Comparison of ENCODE assay signal across 1 cellular context in the genomic region with DNA sequence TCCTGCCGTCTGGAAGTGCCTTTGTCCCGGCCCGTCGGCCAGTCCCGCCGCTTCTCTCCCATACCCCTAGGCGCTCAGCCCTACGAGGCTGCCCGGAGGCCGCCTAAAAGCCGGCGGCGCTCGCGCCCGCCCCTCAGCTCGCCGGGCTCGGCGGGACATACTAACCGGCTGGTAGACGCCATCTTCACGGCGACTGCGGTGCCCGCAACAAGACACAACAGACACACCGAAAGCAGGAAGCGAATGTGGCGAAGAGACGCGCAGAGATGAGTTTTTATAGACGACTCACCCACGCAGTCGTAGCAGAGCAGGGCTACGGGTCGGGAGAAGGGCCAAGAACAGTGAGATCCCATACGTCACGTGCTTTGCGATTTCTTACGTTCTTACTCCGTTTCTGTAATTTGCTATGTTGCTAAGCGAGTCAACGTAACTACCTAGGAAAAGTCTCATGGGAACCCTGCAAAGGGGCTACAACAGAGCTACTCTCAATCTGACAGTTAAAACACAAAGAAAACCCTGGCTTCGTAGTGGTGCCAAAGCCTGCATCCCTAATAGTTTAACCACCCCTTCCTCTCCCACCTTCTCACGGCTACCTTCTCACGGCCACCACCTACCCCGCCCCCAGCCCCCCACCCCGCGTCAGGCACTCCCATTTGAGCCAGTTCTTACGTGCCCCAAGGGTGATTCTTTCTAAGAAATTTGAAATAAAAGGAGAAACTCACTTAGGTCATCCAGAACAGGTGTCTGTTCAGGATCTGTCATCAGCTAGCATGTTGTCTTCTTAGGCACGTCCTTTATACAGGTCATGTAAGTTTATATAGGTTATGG.
A peak's percentile ranks its signal among the peaks of the same experiment; 100 is the strongest.
TF ChIP-seq lines count a peak whose summit lies in the region.

TSS of gene GTF2B (minus strand) at position 250 of the 828 bp plus-strand sequence. CDS start at position 182, 68 bp downstream.

TF ChIP-seq in HepG2, 621 proteins besides CTCF, POLR2A, EP300 and RAD21 (continued from another document and continues in another):
- TF ChIP-seq FOXC1 (CRISPR knock-in tag; IDR thresholded peaks at IDR 0.05; ENCODE audit: borderline replicate concordance) = peak; percentile 85
- no peak for TF ChIP-seq RORA (CRISPR knock-in tag; IDR thresholded peaks at IDR 0.05)
- peak; percentile 68; the same call in 1 of the 2 replicates for TF ChIP-seq HES4 (CRISPR knock-in tag; IDR thresholded peaks at IDR 0.05; ENCODE audit: borderline replicate concordance)
- no peak for TF ChIP-seq ZNF382 (CRISPR knock-in tag; IDR thresholded peaks at IDR 0.05; ENCODE audit: borderline replicate concordance)
- TF ChIP-seq TCF7 (IDR thresholded peaks at IDR 0.05; ENCODE audit: low read depth) = no peak
- TF ChIP-seq, protein P1, sequence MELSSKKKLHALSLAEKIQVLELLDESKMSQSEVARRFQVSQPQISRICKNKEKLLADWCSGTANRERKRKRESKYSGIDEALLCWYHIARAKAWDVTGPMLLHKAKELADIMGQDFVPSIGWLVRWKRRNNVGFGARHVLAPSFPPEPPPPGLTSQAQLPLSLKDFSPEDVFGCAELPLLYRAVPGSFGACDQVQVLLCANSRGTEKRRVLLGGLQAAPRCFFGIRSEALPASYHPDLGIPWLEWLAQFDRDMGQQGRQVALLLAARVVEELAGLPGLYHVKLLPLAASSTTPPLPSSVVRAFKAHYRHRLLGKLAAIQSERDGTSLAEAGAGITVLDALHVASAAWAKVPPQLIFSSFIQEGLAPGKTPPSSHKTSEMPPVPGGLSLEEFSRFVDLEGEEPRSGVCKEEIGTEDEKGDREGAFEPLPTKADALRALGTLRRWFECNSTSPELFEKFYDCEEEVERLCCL (CRISPR knock-in tag; IDR thresholded peaks at IDR 0.05; ENCODE audit: borderline replicate concordance) = no peak
- no peak for TF ChIP-seq CENPBD1 (CRISPR knock-in tag; IDR thresholded peaks at IDR 0.05; ENCODE audit: borderline replicate concordance, low read depth)
- peak; percentile 69; the same call in 1 of the 2 replicates for TF ChIP-seq ZNF556 (CRISPR knock-in tag; IDR thresholded peaks at IDR 0.05; ENCODE audit: borderline replicate concordance)
- TF ChIP-seq ZNF468 (CRISPR knock-in tag; IDR thresholded peaks at IDR 0.05) = no peak
- 0 out of 2 replicates have a peak, but pooled peaks have one; percentile 45 for TF ChIP-seq ZNF572 (CRISPR knock-in tag; IDR thresholded peaks at IDR 0.05)
- TF ChIP-seq ISL2 (CRISPR knock-in tag; IDR thresholded peaks at IDR 0.05) = peak; percentile 80; the same call in 1 of the 2 replicates
- TF ChIP-seq CHD4 (IDR thresholded peaks at IDR 0.05; ENCODE audit: borderline replicate concordance, low read length) = no peak
- TF ChIP-seq ATF3 (CRISPR knock-in tag; IDR thresholded peaks at IDR 0.05) = peak; percentile 53; the same call in 1 of the 2 replicates
- no peak for TF ChIP-seq MTA3 (CRISPR knock-in tag; IDR thresholded peaks at IDR 0.05)
- no peak for TF ChIP-seq ZFP62 (CRISPR knock-in tag; IDR thresholded peaks at IDR 0.05)
- TF ChIP-seq ZNF530 (CRISPR knock-in tag; IDR thresholded peaks at IDR 0.05; ENCODE audit: low read depth) = no peak
- TF ChIP-seq LCORL (IDR thresholded peaks at IDR 0.05) = no peak
- TF ChIP-seq LCORL (CRISPR knock-in tag; IDR thresholded peaks at IDR 0.05) = peak; percentile 67
- TF ChIP-seq FOXO1 (CRISPR knock-in tag; IDR thresholded peaks at IDR 0.05) = peak; percentile 15; the same call in 1 of the 2 replicates
- TF ChIP-seq ZIK1 (CRISPR knock-in tag; IDR thresholded peaks at IDR 0.05; ENCODE audit: borderline replicate concordance, low read depth) = 0 out of 2 replicates have a peak, but pooled peaks have one; percentile 36
- peak; percentile 52; the same call in 1 of the 2 replicates for TF ChIP-seq ZSCAN25 (CRISPR knock-in tag; IDR thresholded peaks at IDR 0.05)
- TF ChIP-seq MTA1 (CRISPR knock-in tag; IDR thresholded peaks at IDR 0.05; ENCODE audit: borderline replicate concordance) = peak; percentile 69; the same call in 1 of the 2 replicates
- TF ChIP-seq LRRFIP1 (CRISPR knock-in tag; conservative IDR thresholded peaks at IDR 0.05) = no peak
- TF ChIP-seq SUZ12 (IDR thresholded peaks at IDR 0.05; ENCODE audit: low read depth, low read length) = no peak
- TF ChIP-seq, protein P2, sequence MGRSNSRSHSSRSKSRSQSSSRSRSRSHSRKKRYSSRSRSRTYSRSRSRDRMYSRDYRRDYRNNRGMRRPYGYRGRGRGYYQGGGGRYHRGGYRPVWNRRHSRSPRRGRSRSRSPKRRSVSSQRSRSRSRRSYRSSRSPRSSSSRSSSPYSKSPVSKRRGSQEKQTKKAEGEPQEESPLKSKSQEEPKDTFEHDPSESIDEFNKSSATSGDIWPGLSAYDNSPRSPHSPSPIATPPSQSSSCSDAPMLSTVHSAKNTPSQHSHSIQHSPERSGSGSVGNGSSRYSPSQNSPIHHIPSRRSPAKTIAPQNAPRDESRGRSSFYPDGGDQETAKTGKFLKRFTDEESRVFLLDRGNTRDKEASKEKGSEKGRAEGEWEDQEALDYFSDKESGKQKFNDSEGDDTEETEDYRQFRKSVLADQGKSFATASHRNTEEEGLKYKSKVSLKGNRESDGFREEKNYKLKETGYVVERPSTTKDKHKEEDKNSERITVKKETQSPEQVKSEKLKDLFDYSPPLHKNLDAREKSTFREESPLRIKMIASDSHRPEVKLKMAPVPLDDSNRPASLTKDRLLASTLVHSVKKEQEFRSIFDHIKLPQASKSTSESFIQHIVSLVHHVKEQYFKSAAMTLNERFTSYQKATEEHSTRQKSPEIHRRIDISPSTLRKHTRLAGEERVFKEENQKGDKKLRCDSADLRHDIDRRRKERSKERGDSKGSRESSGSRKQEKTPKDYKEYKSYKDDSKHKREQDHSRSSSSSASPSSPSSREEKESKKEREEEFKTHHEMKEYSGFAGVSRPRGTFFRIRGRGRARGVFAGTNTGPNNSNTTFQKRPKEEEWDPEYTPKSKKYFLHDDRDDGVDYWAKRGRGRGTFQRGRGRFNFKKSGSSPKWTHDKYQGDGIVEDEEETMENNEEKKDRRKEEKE (IDR thresholded peaks at IDR 0.05) = no peak
- no peak for TF ChIP-seq MAZ (IDR thresholded peaks at IDR 0.05; ENCODE audit: borderline replicate concordance, low read depth, low read length)
- TF ChIP-seq MAZ (CRISPR knock-in tag; IDR thresholded peaks at IDR 0.05; ENCODE audit: low read depth) = peak; percentile 52; the same call in 1 of the 2 replicates
- TF ChIP-seq, protein P3, sequence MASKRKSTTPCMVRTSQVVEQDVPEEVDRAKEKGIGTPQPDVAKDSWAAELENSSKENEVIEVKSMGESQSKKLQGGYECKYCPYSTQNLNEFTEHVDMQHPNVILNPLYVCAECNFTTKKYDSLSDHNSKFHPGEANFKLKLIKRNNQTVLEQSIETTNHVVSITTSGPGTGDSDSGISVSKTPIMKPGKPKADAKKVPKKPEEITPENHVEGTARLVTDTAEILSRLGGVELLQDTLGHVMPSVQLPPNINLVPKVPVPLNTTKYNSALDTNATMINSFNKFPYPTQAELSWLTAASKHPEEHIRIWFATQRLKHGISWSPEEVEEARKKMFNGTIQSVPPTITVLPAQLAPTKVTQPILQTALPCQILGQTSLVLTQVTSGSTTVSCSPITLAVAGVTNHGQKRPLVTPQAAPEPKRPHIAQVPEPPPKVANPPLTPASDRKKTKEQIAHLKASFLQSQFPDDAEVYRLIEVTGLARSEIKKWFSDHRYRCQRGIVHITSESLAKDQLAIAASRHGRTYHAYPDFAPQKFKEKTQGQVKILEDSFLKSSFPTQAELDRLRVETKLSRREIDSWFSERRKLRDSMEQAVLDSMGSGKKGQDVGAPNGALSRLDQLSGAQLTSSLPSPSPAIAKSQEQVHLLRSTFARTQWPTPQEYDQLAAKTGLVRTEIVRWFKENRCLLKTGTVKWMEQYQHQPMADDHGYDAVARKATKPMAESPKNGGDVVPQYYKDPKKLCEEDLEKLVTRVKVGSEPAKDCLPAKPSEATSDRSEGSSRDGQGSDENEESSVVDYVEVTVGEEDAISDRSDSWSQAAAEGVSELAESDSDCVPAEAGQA (IDR thresholded peaks at IDR 0.05; ENCODE audit: low read depth) = peak; percentile 90
- TF ChIP-seq, protein P3 (CRISPR knock-in tag; IDR thresholded peaks at IDR 0.05; ENCODE audit: borderline replicate concordance) = no peak
- TF ChIP-seq CBX1 (IDR thresholded peaks at IDR 0.05; ENCODE audit: low read depth) = peak; percentile 70
- peak; percentile 91 for TF ChIP-seq POLR2AphosphoS2 (IDR thresholded peaks at IDR 0.05; ENCODE audit: low read depth, low read length)
- peak; percentile 46; the same call in 1 of the 2 replicates for TF ChIP-seq ZNF558 (CRISPR knock-in tag; IDR thresholded peaks at IDR 0.05; ENCODE audit: borderline replicate concordance)
- TF ChIP-seq SIX4 (CRISPR knock-in tag; IDR thresholded peaks at IDR 0.05) = peak; percentile 70
- 0 out of 2 replicates have a peak, but pooled peaks have one; percentile 27 for TF ChIP-seq ZNF75D (CRISPR knock-in tag; IDR thresholded peaks at IDR 0.05; ENCODE audit: borderline replicate concordance)
- TF ChIP-seq, protein P4, sequence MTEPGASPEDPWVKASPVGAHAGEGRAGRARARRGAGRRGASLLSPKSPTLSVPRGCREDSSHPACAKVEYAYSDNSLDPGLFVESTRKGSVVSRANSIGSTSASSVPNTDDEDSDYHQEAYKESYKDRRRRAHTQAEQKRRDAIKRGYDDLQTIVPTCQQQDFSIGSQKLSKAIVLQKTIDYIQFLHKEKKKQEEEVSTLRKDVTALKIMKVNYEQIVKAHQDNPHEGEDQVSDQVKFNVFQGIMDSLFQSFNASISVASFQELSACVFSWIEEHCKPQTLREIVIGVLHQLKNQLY (CRISPR knock-in tag; IDR thresholded peaks at IDR 0.05) = 0 out of 2 replicates have a peak, but pooled peaks have one; percentile 33
- TF ChIP-seq PRMT3 (CRISPR knock-in tag; IDR thresholded peaks at IDR 0.05; ENCODE audit: borderline replicate concordance, low read depth) = no peak
- TF ChIP-seq, protein P5, sequence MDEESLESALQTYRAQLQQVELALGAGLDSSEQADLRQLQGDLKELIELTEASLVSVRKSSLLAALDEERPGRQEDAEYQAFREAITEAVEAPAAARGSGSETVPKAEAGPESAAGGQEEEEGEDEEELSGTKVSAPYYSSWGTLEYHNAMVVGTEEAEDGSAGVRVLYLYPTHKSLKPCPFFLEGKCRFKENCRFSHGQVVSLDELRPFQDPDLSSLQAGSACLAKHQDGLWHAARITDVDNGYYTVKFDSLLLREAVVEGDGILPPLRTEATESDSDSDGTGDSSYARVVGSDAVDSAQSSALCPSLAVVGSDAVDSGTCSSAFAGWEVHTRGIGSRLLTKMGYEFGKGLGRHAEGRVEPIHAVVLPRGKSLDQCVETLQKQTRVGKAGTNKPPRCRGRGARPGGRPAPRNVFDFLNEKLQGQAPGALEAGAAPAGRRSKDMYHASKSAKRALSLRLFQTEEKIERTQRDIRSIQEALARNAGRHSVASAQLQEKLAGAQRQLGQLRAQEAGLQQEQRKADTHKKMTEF (CRISPR knock-in tag; IDR thresholded peaks at IDR 0.05) = peak; percentile 83
- TF ChIP-seq SATB2 (CRISPR knock-in tag; IDR thresholded peaks at IDR 0.05) = 0 out of 2 replicates have a peak, but pooled peaks have one; percentile 45
- TF ChIP-seq ZNF589 (CRISPR knock-in tag; conservative IDR thresholded peaks at IDR 0.05) = no peak
- TF ChIP-seq NFE2L1 (CRISPR knock-in tag; IDR thresholded peaks at IDR 0.05; ENCODE audit: borderline replicate concordance) = no peak
- TF ChIP-seq CENPX (CRISPR knock-in tag; IDR thresholded peaks at IDR 0.05) = no peak
- peak; percentile 76; the same call in 1 of the 2 replicates for TF ChIP-seq IRF9 (CRISPR knock-in tag; IDR thresholded peaks at IDR 0.05; ENCODE audit: borderline replicate concordance)
